Comparison of ENCODE assay signal across 28 cellular contexts in genomic region chr3:179660872-179661271, GRCh38. TPM values are rescaled to one million over a fixed set of nuclear protein-coding genes. Genes with fewer than 3 reads are reported as not detected.
A peak's percentile ranks its signal among the peaks of the same experiment; 100 is the strongest.
DNase-seq lines count a peak whose midpoint lies in the region; ATAC-seq, FAIRE-seq and TF ChIP-seq lines count a peak whose summit lies in the region.
"Had no signal": no experiment of that assay in that cellular context is flagged by ENCODE, and none has a peak within 500 bp of the region (broad histone marks: within the 10 kb centered on the region; RNA-seq: fewer than 3 reads in every experiment).

No MANE protein-coding gene starts in this region.

- no peak for TF ChIP-seq POLR2A in HepG2 (IDR thresholded peaks at IDR 0.05; ENCODE audit: insufficient read depth in 1 of 2, low read depth in 2 of 2, low read length in 2 of 2)
- no peak for TF ChIP-seq POLR2A in right lobe of liver (IDR thresholded peaks at IDR 0.05)

- DNase-seq in HepG2 (ENCODE audit: low spot score) (no peak), right lobe of liver (no peak), SK-N-MC (ENCODE audit: low read depth, low spot score) (no peak), fibroblast of peridontal ligament (ENCODE audit: extremely low read depth) (peak; percentile 72), NCI-H510A treated with DMSO at 0.1 percent for 48 hours (lab: John Stamatoyannopoulos, UW) (no peak)
- DNase-seq in activated CD4-positive, alpha-beta T cell treated with anti-CD3 and anti-CD28 coated beads for 1 hour: no peak
- DNase-seq: AML-193; CD4-positive, alpha-beta T cell; COR-L47; DMS53; GOT3; Kasumi-1; MG63; NCI-H1105 treated with DMSO at 0.1 percent for 48 hours; NCI-H146; NCI-H2029 treated with DMSO at 0.1 percent for 48 hours; NCI-H446 treated with DMSO at 0.1 percent for 48 hours; NCI-H526 treated with DMSO at 0.1 percent for 48 hours; OCI-M1; Peyer's patch; SIG-M5 had no signal

- H3K79me2 ChIP-seq in HepG2 (ENCODE audit: insufficient read depth, low read length): peaks cover 93% of the 10 kb centered on the region

- intact Hi-C loops in HepG2 (cut with micrococcal nuclease; ENCODE audit: unreplicated experiment) (no loop called here), right lobe of liver (cut with DNase I) (no loop called here)

- ATAC-seq in HepG2 (no peak), right lobe of liver (no peak), HG03565 (IDR thresholded peaks at IDR 0.05; ENCODE audit: unreplicated experiment) (no peak), HG02970 (IDR thresholded peaks at IDR 0.05; ENCODE audit: low FRiP score, unreplicated experiment) (no peak)
- ATAC-seq: SK-N-SH treated with all-trans-retinoic acid at 6 μM for 48 hours had no signal

- BruUV-seq in HepG2 (replicated peaks; lab: Mats Ljungman, UMichigan): no TSS peak

- H2AFZ ChIP-seq in HepG2 (ENCODE audit: low read length): no peak overlapping the region

- peaks cover 100% of the 10 kb centered on the region for H3K4me1 ChIP-seq in HepG2 (ENCODE audit: insufficient read depth, low read length)
- H3K4me1 ChIP-seq in right lobe of liver: no peaks in the 10 kb centered on the region
- H3K4me1 ChIP-seq: Peyer's patch had no signal

- CTCF ChIA-PET in HepG2 (lab: Yijun Ruan, JAX; ENCODE audit: low intra/inter-chr PET ratio, low total read pairs): no interaction called here

- 95% methylated on average over 3 of the region's 3 CpGs for WGBS in HepG2 (ENCODE audit: low lambda C conversion rate)
- 86% methylated on average over 3 of the region's 3 CpGs for WGBS in right lobe of liver (ENCODE audit: insufficient coverage, low coverage, low lambda C conversion rate, missing lambda C conversion rate)

- POLR2A ChIA-PET in HepG2 (lab: Yijun Ruan, JAX): interaction anchor here (1.3 to 2.3 kb wide), 3 partner anchors 7 to 74 kb away, joined by 3 to 15 read pairs (median 3); partner anchors contain the start of gene USP13

- no peak for FAIRE-seq in HepG2 (lab: Jason Lieb, UNC)
- FAIRE-seq: G401.6, GM12891 had no signal

- no peaks in the 10 kb centered on the region for H3K9me3 ChIP-seq in HepG2 (ENCODE audit: low read length)
- no peaks in the 10 kb centered on the region for H3K9me3 ChIP-seq in right lobe of liver
- no peaks in the 10 kb centered on the region for H3K9me3 ChIP-seq in SK-N-MC (ENCODE audit: low read depth, low read length)
- H3K9me3 ChIP-seq: BLaER1 treated with 17β-estradiol and CSF1 and Interleukin-3, amounts not matched to agents 10 nM and 100 nM; HAP-1; MG63; Peyer's patch had no signal

- no peak overlapping the region for H3K4me2 ChIP-seq in HepG2 (ENCODE audit: low read depth, low read length)
- H3K4me2 ChIP-seq: BLaER1 treated with 17β-estradiol and CSF1 and Interleukin-3, amounts not matched to agents 10 nM and 100 nM had no signal

- in situ Hi-C loops in HepG2 (cut with HindIII; ENCODE audit: extremely low pct_ligation_motif_present, low pct_unique_long_range_greater_than_20kb): no loop called here

- H3K36me3 ChIP-seq in HepG2 (replicated peaks in 1 of 2; ENCODE audit: control insufficient read depth in 1 of 2, insufficient read depth in 2 of 2, low read length in 2 of 2) (peaks cover 0 to 4% of the 10 kb centered on the region in 2 experiments; a peak in 2 of 5 replicates), right lobe of liver (no peaks in the 10 kb centered on the region), SK-N-MC (ENCODE audit: insufficient read depth, low read length) (peaks cover 6% of the 10 kb centered on the region)
- H3K36me3 ChIP-seq: HAP-1, Peyer's patch had no signal

- TF ChIP-seq RAD21 in HepG2 (CRISPR knock-in tag; IDR thresholded peaks at IDR 0.05): no peak

- TF ChIP-seq CTCF in HepG2 (CRISPR knock-in tag; IDR thresholded peaks at IDR 0.05) (no peak), right lobe of liver (IDR thresholded peaks at IDR 0.05) (no peak)

- H4K20me1 ChIP-seq in HepG2 (ENCODE audit: insufficient read depth, low read length): no peaks in the 10 kb centered on the region

- H3K9ac ChIP-seq in HepG2 (ENCODE audit: insufficient read depth, low read depth, low read length) (no peak overlapping the region), SK-N-MC (ENCODE audit: insufficient read length) (peak overlapping the region; percentile 34)
- H3K9ac ChIP-seq: BLaER1 treated with 17β-estradiol and CSF1 and Interleukin-3, amounts not matched to agents 10 nM and 100 nM had no signal

- TF ChIP-seq EP300 in HepG2 (IDR thresholded peaks at IDR 0.05; ENCODE audit: low read depth in 2 of 2, low read length in 2 of 2) (no peak), HepG2 (CRISPR knock-in tag; IDR thresholded peaks at IDR 0.05; ENCODE audit: borderline replicate concordance) (no peak)

- no peak overlapping the region for H3K27ac ChIP-seq in HepG2 (ENCODE audit: extremely low read length, insufficient read depth, low read length)
- no peak overlapping the region for H3K27ac ChIP-seq in right lobe of liver
- no peak overlapping the region for H3K27ac ChIP-seq in SK-N-MC
- H3K27ac ChIP-seq: BLaER1 treated with 17β-estradiol and CSF1 and Interleukin-3, amounts not matched to agents 10 nM and 100 nM; Peyer's patch had no signal

- H3K27me3 ChIP-seq in HepG2 (ENCODE audit: control insufficient read depth in 1 of 2, insufficient read depth in 2 of 2, low read length in 2 of 2) (no peaks in the 10 kb centered on the region), right lobe of liver (no peaks in the 10 kb centered on the region)
- H3K27me3 ChIP-seq: BLaER1 treated with 17β-estradiol and CSF1 and Interleukin-3, amounts not matched to agents 10 nM and 100 nM; MG63; Peyer's patch had no signal

- H3K4me3 ChIP-seq in HepG2 (replicated peaks in 1 of 3; ENCODE audit: insufficient read depth in 1 of 3, low read depth in 2 of 3, low read length in 3 of 3): no peak overlapping the region
- no peak overlapping the region for H3K4me3 ChIP-seq in right lobe of liver
- H3K4me3 ChIP-seq in SK-N-MC: no peak overlapping the region
- H3K4me3 ChIP-seq: BLaER1 treated with 17β-estradiol and CSF1 and Interleukin-3, amounts not matched to agents 10 nM and 100 nM; HAP-1; MG63; Peyer's patch had no signal

RNA-seq across cellular contexts. Expression of gene USP13, which starts 8.0 kb away (rescaled TPM):
- total RNA-seq in HepG2 (2016; rRNA removed; fragmentation: Illumina TruSeq; extraction: Trizol): 15.9 and 23.2 TPM in 2 replicates
- total RNA-seq in HepG2 (2016; cell fraction: cytosol; rRNA removed; fragmentation: Illumina TruSeq; extraction: Trizol; ENCODE audit: low read depth): 11.7 and 12.8 TPM in 2 replicates
- 15.0 and 22.6 TPM in 2 replicates for total RNA-seq in HepG2 (2016; cell fraction: insoluble cytoplasmic fraction; rRNA removed; fragmentation: Illumina TruSeq; extraction: Trizol)
- 10.0 and 10.5 TPM in 2 replicates for total RNA-seq in HepG2 (2016; cell fraction: membrane; rRNA removed; fragmentation: Illumina TruSeq; extraction: Trizol)
- 17.2 and 17.6 TPM in 2 replicates for total RNA-seq in HepG2 (2016; cell fraction: nucleus; rRNA removed; fragmentation: Illumina TruSeq; extraction: Trizol)
- polyA plus RNA-seq in HepG2 (2011; rRNA removed): 29.2 and 36.7 TPM in 2 replicates
- polyA plus RNA-seq in HepG2 (2011; cell fraction: cytosol; rRNA removed): 19.3 and 27.5 TPM in 2 replicates
- 23.3 and 29.1 TPM in 2 replicates for polyA plus RNA-seq in HepG2 (2011; cell fraction: nucleus; rRNA removed)
- polyA plus RNA-seq in HepG2 (2012): 18.4 and 29.6 TPM in 2 replicates
- polyA plus RNA-seq in HepG2 (2016; cell fraction: cytosol; fragmentation: Illumina TruSeq; extraction: Trizol; ENCODE audit: low read depth): 1.2 and 1.6 TPM in 2 replicates
- polyA plus RNA-seq in HepG2 (2016; cell fraction: insoluble cytoplasmic fraction; fragmentation: Illumina TruSeq; extraction: Trizol; ENCODE audit: low read depth): 18.8 and 19.7 TPM in 2 replicates
- 3.2 and 3.3 TPM in 2 replicates for polyA plus RNA-seq in HepG2 (2016; cell fraction: membrane; fragmentation: Illumina TruSeq; extraction: Trizol; ENCODE audit: low read depth)
- 16.1 and 17.8 TPM in 2 replicates for polyA plus RNA-seq in HepG2 (2016; cell fraction: nucleus; fragmentation: Illumina TruSeq; extraction: Trizol; ENCODE audit: insufficient read depth, low read depth)
- polyA minus RNA-seq in HepG2 (2011; rRNA and poly(A)+ RNA removed; ENCODE audit: low replicate concordance): 32.1 and 37.3 TPM in 2 replicates
- 38.5 and 48.8 TPM in 2 replicates for polyA minus RNA-seq in HepG2 (2011; cell fraction: cytosol; rRNA and poly(A)+ RNA removed)
- polyA minus RNA-seq in HepG2 (2011; cell fraction: nucleus; rRNA and poly(A)+ RNA removed): 96.3 and 130 TPM in 2 replicates
- total RNA-seq in right lobe of liver: 10 to 100 TPM in 1 of 6 experiments, 1 to 10 TPM in 5; 6.0 to 11.1 (median 6.9) TPM

RNA-seq across cellular contexts. Expression of gene NDUFB5, which starts 56.3 kb away (rescaled TPM):
- total RNA-seq in HepG2 (2016; rRNA removed; fragmentation: Illumina TruSeq; extraction: Trizol): 120 and 154 TPM in 2 replicates
- total RNA-seq in HepG2 (2016; cell fraction: cytosol; rRNA removed; fragmentation: Illumina TruSeq; extraction: Trizol; ENCODE audit: low read depth): 39.7 and 42.0 TPM in 2 replicates
- total RNA-seq in HepG2 (2016; cell fraction: insoluble cytoplasmic fraction; rRNA removed; fragmentation: Illumina TruSeq; extraction: Trizol): 125 and 168 TPM in 2 replicates
- total RNA-seq in HepG2 (2016; cell fraction: membrane; rRNA removed; fragmentation: Illumina TruSeq; extraction: Trizol): 56.7 and 72.1 TPM in 2 replicates
- total RNA-seq in HepG2 (2016; cell fraction: nucleus; rRNA removed; fragmentation: Illumina TruSeq; extraction: Trizol): 56.0 and 61.5 TPM in 2 replicates
- 30.4 and 43.3 TPM in 2 replicates for polyA plus RNA-seq in HepG2 (2011; rRNA removed)
- polyA plus RNA-seq in HepG2 (2011; cell fraction: cytosol; rRNA removed): 18.5 and 30.3 TPM in 2 replicates
- polyA plus RNA-seq in HepG2 (2011; cell fraction: nucleus; rRNA removed): 15.8 and 22.3 TPM in 2 replicates
- polyA plus RNA-seq in HepG2 (2012): 91.3 and 94.8 TPM in 2 replicates
- 39.9 and 44.5 TPM in 2 replicates for polyA plus RNA-seq in HepG2 (2016; cell fraction: cytosol; fragmentation: Illumina TruSeq; extraction: Trizol; ENCODE audit: low read depth)
- 155 and 170 TPM in 2 replicates for polyA plus RNA-seq in HepG2 (2016; cell fraction: insoluble cytoplasmic fraction; fragmentation: Illumina TruSeq; extraction: Trizol; ENCODE audit: low read depth)
- polyA plus RNA-seq in HepG2 (2016; cell fraction: membrane; fragmentation: Illumina TruSeq; extraction: Trizol; ENCODE audit: low read depth): 61.9 and 64.1 TPM in 2 replicates
- polyA plus RNA-seq in HepG2 (2016; cell fraction: nucleus; fragmentation: Illumina TruSeq; extraction: Trizol; ENCODE audit: insufficient read depth, low read depth): 93.0 and 106 TPM in 2 replicates
- polyA minus RNA-seq in HepG2 (2011; rRNA and poly(A)+ RNA removed; ENCODE audit: low replicate concordance): 6.6 and 10.2 TPM in 2 replicates
- 30.8 and 34.3 TPM in 2 replicates for polyA minus RNA-seq in HepG2 (2011; cell fraction: cytosol; rRNA and poly(A)+ RNA removed)
- polyA minus RNA-seq in HepG2 (2011; cell fraction: nucleus; rRNA and poly(A)+ RNA removed): 17.9 and 18.5 TPM in 2 replicates
- total RNA-seq in right lobe of liver: 100 to 1,000 TPM in 1 of 6 experiments, 10 to 100 TPM in 5; 53.4 to 102 (median 64.6) TPM

RNA-seq across cellular contexts. Expression of gene MRPL47, which starts 56.4 kb away (rescaled TPM):
- total RNA-seq in HepG2 (2016; rRNA removed; fragmentation: Illumina TruSeq; extraction: Trizol) (83.8 and 120 TPM in 2 replicates), right lobe of liver (10 to 100 TPM; 12.4 to 25.0 (median 18.2) TPM)
- total RNA-seq in HepG2 (2016; cell fraction: cytosol; rRNA removed; fragmentation: Illumina TruSeq; extraction: Trizol; ENCODE audit: low read depth): 32.8 and 34.3 TPM in 2 replicates
- 77.3 and 132 TPM in 2 replicates for total RNA-seq in HepG2 (2016; cell fraction: insoluble cytoplasmic fraction; rRNA removed; fragmentation: Illumina TruSeq; extraction: Trizol)
- 32.7 and 38.5 TPM in 2 replicates for total RNA-seq in HepG2 (2016; cell fraction: membrane; rRNA removed; fragmentation: Illumina TruSeq; extraction: Trizol)
- total RNA-seq in HepG2 (2016; cell fraction: nucleus; rRNA removed; fragmentation: Illumina TruSeq; extraction: Trizol): 29.4 and 31.7 TPM in 2 replicates
- 27.9 and 36.1 TPM in 2 replicates for polyA plus RNA-seq in HepG2 (2011; rRNA removed)
- 16.1 and 24.9 TPM in 2 replicates for polyA plus RNA-seq in HepG2 (2011; cell fraction: cytosol; rRNA removed)
- polyA plus RNA-seq in HepG2 (2011; cell fraction: nucleus; rRNA removed): 6.3 and 6.9 TPM in 2 replicates
- polyA plus RNA-seq in HepG2 (2012): 31.6 and 41.5 TPM in 2 replicates
- polyA plus RNA-seq in HepG2 (2016; cell fraction: cytosol; fragmentation: Illumina TruSeq; extraction: Trizol; ENCODE audit: low read depth): 37.9 and 39.7 TPM in 2 replicates
- 137 and 147 TPM in 2 replicates for polyA plus RNA-seq in HepG2 (2016; cell fraction: insoluble cytoplasmic fraction; fragmentation: Illumina TruSeq; extraction: Trizol; ENCODE audit: low read depth)
- 34.8 and 37.3 TPM in 2 replicates for polyA plus RNA-seq in HepG2 (2016; cell fraction: membrane; fragmentation: Illumina TruSeq; extraction: Trizol; ENCODE audit: low read depth)
- polyA plus RNA-seq in HepG2 (2016; cell fraction: nucleus; fragmentation: Illumina TruSeq; extraction: Trizol; ENCODE audit: insufficient read depth, low read depth): 51.7 and 59.5 TPM in 2 replicates
- polyA minus RNA-seq in HepG2 (2011; rRNA and poly(A)+ RNA removed; ENCODE audit: low replicate concordance): 8.7 and 22.5 TPM in 2 replicates
- polyA minus RNA-seq in HepG2 (2011; cell fraction: cytosol; rRNA and poly(A)+ RNA removed): 14.0 and 14.8 TPM in 2 replicates
- 15.8 and 20.0 TPM in 2 replicates for polyA minus RNA-seq in HepG2 (2011; cell fraction: nucleus; rRNA and poly(A)+ RNA removed)
